Comparison of ENCODE assay signal across 13 cellular contexts in the genomic region with DNA sequence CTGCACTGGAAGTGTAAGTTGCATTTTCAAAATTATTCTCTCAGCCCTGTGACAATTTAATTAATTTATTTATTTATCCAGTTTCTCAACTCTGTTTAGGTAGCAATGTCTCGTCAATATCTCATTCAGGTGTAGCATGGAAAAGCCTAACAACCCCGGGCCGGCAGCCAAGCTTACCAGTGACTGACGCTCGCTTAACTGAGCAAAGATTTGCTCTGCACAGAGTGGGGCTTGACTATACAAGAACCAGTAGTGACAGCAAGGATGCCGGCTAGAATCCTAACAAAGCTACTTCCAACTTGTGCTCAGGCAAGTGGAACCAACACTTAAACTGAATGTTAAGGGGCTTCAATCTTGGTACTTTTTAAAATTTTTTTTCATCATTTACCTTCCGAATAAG.
"Had no signal": no experiment of that assay in that cellular context is flagged by ENCODE, and none has a peak within 500 bp of the region (broad histone marks: within the 10 kb centered on the region; RNA-seq: fewer than 3 reads in every experiment).

No MANE protein-coding gene starts in this region.

- ATAC-seq: activated T-cell treated with anti-CD3 and anti-CD28 coated beads, Interleukin-2, amount 50 U/mL, for 72 hours; stimulated activated naive B cell treated with anti-CD40 and anti-IgM and Interleukin-4, amounts not matched to agents 10 μg/mL and 1 μg/mL and 100 μg/mL, for 72 hours had no signal

- DNase-seq: activated CD4-positive, alpha-beta memory T cell treated with anti-CD3 and anti-CD28 coated beads for 36 hours; activated CD4-positive, alpha-beta T cell treated with anti-CD3 and anti-CD28 coated beads for 1 hour; activated gamma-delta T cell treated with Interleukin-2 at 50 U/mL for 16 hours; activated naive CD8-positive, alpha-beta T cell treated with anti-CD3 and anti-CD28 coated beads for 36 hours; activated T-cell treated with anti-CD3 and anti-CD28 coated beads, Interleukin-2, amount 50 U/mL, for 72 hours; brain microvascular endothelial cell; dermis blood vessel endothelial cell; kidney glomerular epithelial cell; naive B cell; stimulated activated naive B cell treated with anti-CD40 and anti-IgM and Interleukin-4, amounts not matched to agents 10 μg/mL and 1 μg/mL and 100 μg/mL, for 72 hours; substantia nigra; trophoblast cell had no signal

- H3K4me3 ChIP-seq: smooth muscle cell had no signal

- H3K27me3 ChIP-seq: brain microvascular endothelial cell had no signal

- H3K36me3 ChIP-seq: brain microvascular endothelial cell had no signal
